ENCODE assay signal across 1 cellular context in the genomic region with DNA sequence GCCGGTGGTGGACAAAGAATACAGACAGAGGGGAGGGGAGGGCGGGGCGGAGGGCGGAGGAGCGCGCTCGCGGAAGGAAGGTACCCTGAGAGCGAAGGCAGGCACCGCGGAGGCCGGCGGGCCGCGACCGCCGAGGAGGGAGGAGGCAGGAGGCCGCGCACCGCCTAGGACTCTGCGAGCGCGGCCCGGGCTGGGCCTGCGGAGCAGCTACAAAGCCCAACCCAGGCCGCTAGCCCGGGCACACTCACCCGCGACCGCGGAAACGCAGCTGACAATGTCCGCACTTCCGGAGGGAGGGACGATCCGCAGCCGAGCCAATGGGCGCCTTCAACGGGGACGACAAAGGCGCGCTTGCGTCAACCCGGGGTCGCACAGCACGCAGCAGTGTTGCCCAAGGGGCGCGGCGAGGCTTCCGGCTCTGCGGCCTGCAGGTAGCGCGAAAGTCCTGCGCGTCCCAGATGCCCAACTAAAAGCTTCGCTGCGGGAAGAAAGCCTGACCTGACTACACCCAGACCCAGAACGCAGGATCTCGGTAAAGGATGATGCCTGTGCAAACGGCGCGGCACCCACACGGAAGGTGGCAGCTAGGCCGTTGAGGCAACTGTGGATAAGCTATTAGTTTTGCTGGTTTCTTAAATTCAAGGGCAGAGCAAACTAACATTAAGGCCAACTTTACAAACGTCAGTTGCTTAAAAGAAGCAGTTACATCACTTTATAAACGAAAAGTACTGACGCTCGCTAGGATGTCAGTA.
TF ChIP-seq lines count a peak whose summit lies in the region.

A gene (minus strand): TSS at position 276 of the 752 bp plus-strand sequence. CDS start 3,486 bp downstream, outside the sequence.

TF ChIP-seq in HepG2, 621 proteins besides CTCF, POLR2A, EP300 and RAD21 (continued from another document and continues in another):
- TF ChIP-seq, protein P1, sequence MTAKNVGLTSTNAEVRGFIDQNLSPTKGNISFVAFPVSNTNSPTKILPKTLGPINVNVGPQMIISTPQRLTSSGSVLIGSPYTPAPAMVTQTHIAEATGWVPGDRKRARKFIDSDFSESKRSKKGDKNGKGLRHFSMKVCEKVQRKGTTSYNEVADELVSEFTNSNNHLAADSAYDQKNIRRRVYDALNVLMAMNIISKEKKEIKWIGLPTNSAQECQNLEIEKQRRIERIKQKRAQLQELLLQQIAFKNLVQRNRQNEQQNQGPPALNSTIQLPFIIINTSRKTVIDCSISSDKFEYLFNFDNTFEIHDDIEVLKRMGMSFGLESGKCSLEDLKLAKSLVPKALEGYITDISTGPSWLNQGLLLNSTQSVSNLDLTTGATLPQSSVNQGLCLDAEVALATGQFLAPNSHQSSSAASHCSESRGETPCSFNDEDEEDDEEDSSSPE (CRISPR knock-in tag; IDR thresholded peaks at IDR 0.05) = peak; percentile 83
- TF ChIP-seq PHF21A (CRISPR knock-in tag; IDR thresholded peaks at IDR 0.05) (peak; percentile 48; the same call in 1 of the 2 replicates), ONECUT2 (CRISPR knock-in tag; IDR thresholded peaks at IDR 0.05) (0 out of 2 replicates have a peak, but pooled peaks have one; percentile 8), ATF1 (CRISPR knock-in tag; IDR thresholded peaks at IDR 0.05) (0 out of 2 replicates have a peak, but pooled peaks have one; percentile 44), FOXK1 (CRISPR knock-in tag; IDR thresholded peaks at IDR 0.05; ENCODE audit: borderline replicate concordance, low read depth) (peak; percentile 85; the same call in 1 of the 2 replicates), ZNF333 (CRISPR knock-in tag; IDR thresholded peaks at IDR 0.05; ENCODE audit: borderline replicate concordance) (peak; percentile 89), SAFB2 (CRISPR knock-in tag; IDR thresholded peaks at IDR 0.05; ENCODE audit: borderline replicate concordance, low read depth) (peak; percentile 49; the same call in 1 of the 2 replicates), KLF11 (CRISPR knock-in tag; IDR thresholded peaks at IDR 0.05) (peak; percentile 43; the same call in 1 of the 2 replicates), ZNF614 (CRISPR knock-in tag; IDR thresholded peaks at IDR 0.05; ENCODE audit: borderline replicate concordance) (peak; percentile 88; the same call in 1 of the 2 replicates), CBX1 (IDR thresholded peaks at IDR 0.05; ENCODE audit: low read depth) (peak; percentile 50), ZSCAN20 (CRISPR knock-in tag; IDR thresholded peaks at IDR 0.05; ENCODE audit: borderline replicate concordance) (no peak; the same call in 1 of the 2 replicates), ZNF543 (CRISPR knock-in tag; IDR thresholded peaks at IDR 0.05) (peak; percentile 68; the same call in 1 of the 2 replicates), XRCC5 (optimal IDR thresholded peaks at IDR 0.05; ENCODE audit: low read length) (peak; percentile 53), MAFF (IDR thresholded peaks at IDR 0.05; ENCODE audit: low read depth, low read length) (no peak), RFX3 (CRISPR knock-in tag; IDR thresholded peaks at IDR 0.05) (no peak), TMF1 (CRISPR knock-in tag; IDR thresholded peaks at IDR 0.05; ENCODE audit: low read depth) (peak; percentile 84; the same call in 1 of the 2 replicates), CHCHD3 (CRISPR knock-in tag; IDR thresholded peaks at IDR 0.05) (no peak), MEIS1 (CRISPR knock-in tag; IDR thresholded peaks at IDR 0.05; ENCODE audit: borderline replicate concordance) (peak; percentile 82; the same call in 1 of the 2 replicates), ZNF121 (CRISPR knock-in tag; IDR thresholded peaks at IDR 0.05) (no peak), IRF2 (CRISPR knock-in tag; IDR thresholded peaks at IDR 0.05) (peak; percentile 77), SMARCE1 (IDR thresholded peaks at IDR 0.05; ENCODE audit: borderline replicate concordance) (no peak), NKX3-1 (CRISPR knock-in tag; IDR thresholded peaks at IDR 0.05) (0 out of 2 replicates have a peak, but pooled peaks have one; percentile 40), SRY (CRISPR knock-in tag; IDR thresholded peaks at IDR 0.05) (peak; percentile 95), ZNF33A (CRISPR knock-in tag; IDR thresholded peaks at IDR 0.05; ENCODE audit: borderline replicate concordance) (no peak), TP53 (CRISPR knock-in tag; conservative IDR thresholded peaks at IDR 0.05) (peak; percentile 82; the same call in 1 of the 2 replicates), ZNF672 (CRISPR knock-in tag; IDR thresholded peaks at IDR 0.05) (no peak), MAFG (CRISPR knock-in tag; IDR thresholded peaks at IDR 0.05) (no peak), NR2F6 (IDR thresholded peaks at IDR 0.05) (no peak), NR2F6 (CRISPR knock-in tag; IDR thresholded peaks at IDR 0.05) (peak; percentile 56), ZBTB42 (CRISPR knock-in tag; IDR thresholded peaks at IDR 0.05) (no peak), SP1 (IDR thresholded peaks at IDR 0.05) (no peak), SP1 (CRISPR knock-in tag; IDR thresholded peaks at IDR 0.05) (peak; percentile 53), ASH2L (IDR thresholded peaks at IDR 0.05; ENCODE audit: insufficient read length, low read depth, low read length) (peak; percentile 95), CC2D1A (CRISPR knock-in tag; IDR thresholded peaks at IDR 0.05) (no peak), ZNF816 (CRISPR knock-in tag; IDR thresholded peaks at IDR 0.05; ENCODE audit: borderline replicate concordance) (peak; percentile 84)
- TF ChIP-seq, protein P2, sequence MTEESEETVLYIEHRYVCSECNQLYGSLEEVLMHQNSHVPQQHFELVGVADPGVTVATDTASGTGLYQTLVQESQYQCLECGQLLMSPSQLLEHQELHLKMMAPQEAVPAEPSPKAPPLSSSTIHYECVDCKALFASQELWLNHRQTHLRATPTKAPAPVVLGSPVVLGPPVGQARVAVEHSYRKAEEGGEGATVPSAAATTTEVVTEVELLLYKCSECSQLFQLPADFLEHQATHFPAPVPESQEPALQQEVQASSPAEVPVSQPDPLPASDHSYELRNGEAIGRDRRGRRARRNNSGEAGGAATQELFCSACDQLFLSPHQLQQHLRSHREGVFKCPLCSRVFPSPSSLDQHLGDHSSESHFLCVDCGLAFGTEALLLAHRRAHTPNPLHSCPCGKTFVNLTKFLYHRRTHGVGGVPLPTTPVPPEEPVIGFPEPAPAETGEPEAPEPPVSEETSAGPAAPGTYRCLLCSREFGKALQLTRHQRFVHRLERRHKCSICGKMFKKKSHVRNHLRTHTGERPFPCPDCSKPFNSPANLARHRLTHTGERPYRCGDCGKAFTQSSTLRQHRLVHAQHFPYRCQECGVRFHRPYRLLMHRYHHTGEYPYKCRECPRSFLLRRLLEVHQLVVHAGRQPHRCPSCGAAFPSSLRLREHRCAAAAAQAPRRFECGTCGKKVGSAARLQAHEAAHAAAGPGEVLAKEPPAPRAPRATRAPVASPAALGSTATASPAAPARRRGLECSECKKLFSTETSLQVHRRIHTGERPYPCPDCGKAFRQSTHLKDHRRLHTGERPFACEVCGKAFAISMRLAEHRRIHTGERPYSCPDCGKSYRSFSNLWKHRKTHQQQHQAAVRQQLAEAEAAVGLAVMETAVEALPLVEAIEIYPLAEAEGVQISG (CRISPR knock-in tag; IDR thresholded peaks at IDR 0.05) = peak; percentile 89
- TF ChIP-seq, protein P3, sequence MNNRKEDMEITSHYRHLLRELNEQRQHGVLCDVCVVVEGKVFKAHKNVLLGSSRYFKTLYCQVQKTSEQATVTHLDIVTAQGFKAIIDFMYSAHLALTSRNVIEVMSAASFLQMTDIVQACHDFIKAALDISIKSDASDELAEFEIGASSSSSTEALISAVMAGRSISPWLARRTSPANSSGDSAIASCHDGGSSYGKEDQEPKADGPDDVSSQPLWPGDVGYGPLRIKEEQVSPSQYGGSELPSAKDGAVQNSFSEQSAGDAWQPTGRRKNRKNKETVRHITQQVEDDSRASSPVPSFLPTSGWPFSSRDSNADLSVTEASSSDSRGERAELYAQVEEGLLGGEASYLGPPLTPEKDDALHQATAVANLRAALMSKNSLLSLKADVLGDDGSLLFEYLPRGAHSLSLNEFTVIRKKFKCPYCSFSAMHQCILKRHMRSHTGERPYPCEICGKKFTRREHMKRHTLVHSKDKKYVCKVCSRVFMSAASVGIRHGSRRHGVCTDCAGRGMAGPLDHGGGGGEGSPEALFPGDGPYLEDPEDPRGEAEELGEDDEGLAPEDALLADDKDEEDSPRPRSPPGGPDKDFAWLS (CRISPR knock-in tag; IDR thresholded peaks at IDR 0.05; ENCODE audit: borderline replicate concordance) = no peak
- TF ChIP-seq, protein P4, sequence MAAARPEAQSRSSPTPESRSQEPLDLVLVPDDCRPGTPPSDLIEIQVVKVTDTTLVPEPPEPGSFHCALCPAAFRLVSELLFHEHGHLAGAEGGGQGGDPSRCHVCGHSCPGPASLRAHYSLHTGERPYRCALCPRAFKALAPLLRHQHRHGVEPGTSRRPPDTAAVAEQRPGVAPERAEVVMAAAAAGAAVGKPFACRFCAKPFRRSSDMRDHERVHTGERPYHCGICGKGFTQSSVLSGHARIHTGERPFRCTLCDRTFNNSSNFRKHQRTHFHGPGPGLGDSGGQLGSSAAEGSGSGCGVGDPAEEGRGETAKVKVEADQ (CRISPR knock-in tag; IDR thresholded peaks at IDR 0.05; ENCODE audit: borderline replicate concordance) = no peak; the same call in 1 of the 2 replicates
- TF ChIP-seq, protein P5, sequence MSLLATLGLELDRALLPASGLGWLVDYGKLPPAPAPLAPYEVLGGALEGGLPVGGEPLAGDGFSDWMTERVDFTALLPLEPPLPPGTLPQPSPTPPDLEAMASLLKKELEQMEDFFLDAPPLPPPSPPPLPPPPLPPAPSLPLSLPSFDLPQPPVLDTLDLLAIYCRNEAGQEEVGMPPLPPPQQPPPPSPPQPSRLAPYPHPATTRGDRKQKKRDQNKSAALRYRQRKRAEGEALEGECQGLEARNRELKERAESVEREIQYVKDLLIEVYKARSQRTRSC (CRISPR knock-in tag; IDR thresholded peaks at IDR 0.05; ENCODE audit: low read depth) = 0 out of 2 replicates have a peak, but pooled peaks have one; percentile 49
- TF ChIP-seq, protein P6, sequence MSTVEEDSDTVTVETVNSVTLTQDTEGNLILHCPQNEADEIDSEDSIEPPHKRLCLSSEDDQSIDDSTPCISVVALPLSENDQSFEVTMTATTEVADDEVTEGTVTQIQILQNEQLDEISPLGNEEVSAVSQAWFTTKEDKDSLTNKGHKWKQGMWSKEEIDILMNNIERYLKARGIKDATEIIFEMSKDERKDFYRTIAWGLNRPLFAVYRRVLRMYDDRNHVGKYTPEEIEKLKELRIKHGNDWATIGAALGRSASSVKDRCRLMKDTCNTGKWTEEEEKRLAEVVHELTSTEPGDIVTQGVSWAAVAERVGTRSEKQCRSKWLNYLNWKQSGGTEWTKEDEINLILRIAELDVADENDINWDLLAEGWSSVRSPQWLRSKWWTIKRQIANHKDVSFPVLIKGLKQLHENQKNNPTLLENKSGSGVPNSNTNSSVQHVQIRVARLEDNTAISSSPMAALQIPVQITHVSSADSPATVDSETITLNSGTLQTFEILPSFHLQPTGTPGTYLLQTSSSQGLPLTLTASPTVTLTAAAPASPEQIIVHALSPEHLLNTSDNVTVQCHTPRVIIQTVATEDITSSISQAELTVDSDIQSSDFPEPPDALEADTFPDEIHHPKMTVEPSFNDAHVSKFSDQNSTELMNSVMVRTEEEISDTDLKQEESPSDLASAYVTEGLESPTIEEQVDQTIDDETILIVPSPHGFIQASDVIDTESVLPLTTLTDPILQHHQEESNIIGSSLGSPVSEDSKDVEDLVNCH (CRISPR knock-in tag; IDR thresholded peaks at IDR 0.05) = no peak
- TF ChIP-seq, protein P7, sequence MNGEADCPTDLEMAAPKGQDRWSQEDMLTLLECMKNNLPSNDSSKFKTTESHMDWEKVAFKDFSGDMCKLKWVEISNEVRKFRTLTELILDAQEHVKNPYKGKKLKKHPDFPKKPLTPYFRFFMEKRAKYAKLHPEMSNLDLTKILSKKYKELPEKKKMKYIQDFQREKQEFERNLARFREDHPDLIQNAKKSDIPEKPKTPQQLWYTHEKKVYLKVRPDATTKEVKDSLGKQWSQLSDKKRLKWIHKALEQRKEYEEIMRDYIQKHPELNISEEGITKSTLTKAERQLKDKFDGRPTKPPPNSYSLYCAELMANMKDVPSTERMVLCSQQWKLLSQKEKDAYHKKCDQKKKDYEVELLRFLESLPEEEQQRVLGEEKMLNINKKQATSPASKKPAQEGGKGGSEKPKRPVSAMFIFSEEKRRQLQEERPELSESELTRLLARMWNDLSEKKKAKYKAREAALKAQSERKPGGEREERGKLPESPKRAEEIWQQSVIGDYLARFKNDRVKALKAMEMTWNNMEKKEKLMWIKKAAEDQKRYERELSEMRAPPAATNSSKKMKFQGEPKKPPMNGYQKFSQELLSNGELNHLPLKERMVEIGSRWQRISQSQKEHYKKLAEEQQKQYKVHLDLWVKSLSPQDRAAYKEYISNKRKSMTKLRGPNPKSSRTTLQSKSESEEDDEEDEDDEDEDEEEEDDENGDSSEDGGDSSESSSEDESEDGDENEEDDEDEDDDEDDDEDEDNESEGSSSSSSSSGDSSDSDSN (CRISPR knock-in tag; IDR thresholded peaks at IDR 0.05) = peak; percentile 95
- TF ChIP-seq, protein P8, sequence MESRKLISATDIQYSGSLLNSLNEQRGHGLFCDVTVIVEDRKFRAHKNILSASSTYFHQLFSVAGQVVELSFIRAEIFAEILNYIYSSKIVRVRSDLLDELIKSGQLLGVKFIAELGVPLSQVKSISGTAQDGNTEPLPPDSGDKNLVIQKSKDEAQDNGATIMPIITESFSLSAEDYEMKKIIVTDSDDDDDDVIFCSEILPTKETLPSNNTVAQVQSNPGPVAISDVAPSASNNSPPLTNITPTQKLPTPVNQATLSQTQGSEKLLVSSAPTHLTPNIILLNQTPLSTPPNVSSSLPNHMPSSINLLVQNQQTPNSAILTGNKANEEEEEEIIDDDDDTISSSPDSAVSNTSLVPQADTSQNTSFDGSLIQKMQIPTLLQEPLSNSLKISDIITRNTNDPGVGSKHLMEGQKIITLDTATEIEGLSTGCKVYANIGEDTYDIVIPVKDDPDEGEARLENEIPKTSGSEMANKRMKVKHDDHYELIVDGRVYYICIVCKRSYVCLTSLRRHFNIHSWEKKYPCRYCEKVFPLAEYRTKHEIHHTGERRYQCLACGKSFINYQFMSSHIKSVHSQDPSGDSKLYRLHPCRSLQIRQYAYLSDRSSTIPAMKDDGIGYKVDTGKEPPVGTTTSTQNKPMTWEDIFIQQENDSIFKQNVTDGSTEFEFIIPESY (CRISPR knock-in tag; IDR thresholded peaks at IDR 0.05) = 0 out of 2 replicates have a peak, but pooled peaks have one; percentile 19
- TF ChIP-seq, protein P9, sequence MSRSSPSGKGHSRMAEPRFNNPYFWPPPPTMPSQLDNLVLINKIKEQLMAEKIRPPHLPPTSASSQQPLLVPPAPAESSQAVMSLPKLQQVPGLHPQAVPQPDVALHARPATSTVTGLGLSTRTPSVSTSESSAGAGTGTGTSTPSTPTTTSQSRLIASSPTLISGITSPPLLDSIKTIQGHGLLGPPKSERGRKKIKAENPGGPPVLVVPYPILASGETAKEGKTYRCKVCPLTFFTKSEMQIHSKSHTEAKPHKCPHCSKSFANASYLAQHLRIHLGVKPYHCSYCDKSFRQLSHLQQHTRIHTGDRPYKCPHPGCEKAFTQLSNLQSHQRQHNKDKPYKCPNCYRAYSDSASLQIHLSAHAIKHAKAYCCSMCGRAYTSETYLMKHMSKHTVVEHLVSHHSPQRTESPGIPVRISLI (CRISPR knock-in tag; IDR thresholded peaks at IDR 0.05; ENCODE audit: borderline replicate concordance) = no peak; the same call in 1 of the 2 replicates
